In genomic region chr20:43975096-43975768, GRCh38 we compare ENCODE assay signal across 1 cellular context.
TF ChIP-seq lines count a peak whose summit lies in the region.

No MANE protein-coding gene starts in this region.

TF ChIP-seq in K562, 482 proteins besides CTCF, POLR2A, EP300 and RAD21 (continued from another document):
- TF ChIP-seq DEAF1 (CRISPR knock-in tag; IDR thresholded peaks at IDR 0.05) (no peak), SUPT5H (IDR thresholded peaks at IDR 0.05) (no peak), COPS2 (conservative IDR thresholded peaks at IDR 0.05) (no peak), ELF4 (CRISPR knock-in tag; IDR thresholded peaks at IDR 0.05) (no peak), ZSCAN32 (CRISPR knock-in tag; IDR thresholded peaks at IDR 0.05) (0 out of 2 replicates have a peak, but pooled peaks have one; percentile 51), ZNF197 (CRISPR knock-in tag; IDR thresholded peaks at IDR 0.05; ENCODE audit: low read depth) (peak; percentile 56; the same call in 1 of the 2 replicates), ATF3 (IDR thresholded peaks at IDR 0.05) (peak; percentile 92), ATF3 (CRISPR knock-in tag; conservative IDR thresholded peaks at IDR 0.05) (no peak), NUFIP1 (IDR thresholded peaks at IDR 0.05; ENCODE audit: partially characterized antibody) (no peak), ATF4 (CRISPR knock-in tag; IDR thresholded peaks at IDR 0.05) (peak; percentile 78), ZNF175 (CRISPR knock-in tag; IDR thresholded peaks at IDR 0.05; ENCODE audit: low read depth) (peak; percentile 76), NR0B1 (IDR thresholded peaks at IDR 0.05; ENCODE audit: partially characterized antibody) (no peak), TRIM24 (IDR thresholded peaks at IDR 0.05) (peak; percentile 54 to 77; a peak in 2 of 4 replicates), DACH1 (IDR thresholded peaks at IDR 0.05; ENCODE audit: partially characterized antibody) (no peak), HMG20A (CRISPR knock-in tag; conservative IDR thresholded peaks at IDR 0.05) (no peak), CHAMP1 (IDR thresholded peaks at IDR 0.05) (no peak), BRD9 (IDR thresholded peaks at IDR 0.05; ENCODE audit: low read depth, partially characterized antibody) (no peak), ZNF707 (CRISPR knock-in tag; conservative IDR thresholded peaks at IDR 0.05) (no peak), L3MBTL2 (IDR thresholded peaks at IDR 0.05) (peak; percentile 39; the same call in 1 of the 2 replicates), ZNF785 (CRISPR knock-in tag; IDR thresholded peaks at IDR 0.05) (no peak), JUN (IDR thresholded peaks at IDR 0.05; ENCODE audit: borderline replicate concordance, low read depth, low read length) (peak; percentile 72; the same call in 1 of the 2 replicates), JUN (CRISPR knock-in tag; IDR thresholded peaks at IDR 0.05; ENCODE audit: borderline replicate concordance) (no peak), ZBTB49 (CRISPR knock-in tag; IDR thresholded peaks at IDR 0.05; ENCODE audit: borderline replicate concordance) (no peak), ZNF589 (CRISPR knock-in tag; IDR thresholded peaks at IDR 0.05; ENCODE audit: low read depth) (peak; percentile 16; the same call in 1 of the 2 replicates), BCL6 (CRISPR knock-in tag; IDR thresholded peaks at IDR 0.05) (no peak), ILF3 (IDR thresholded peaks at IDR 0.05; ENCODE audit: borderline replicate concordance) (no peak), ZBTB43 (CRISPR knock-in tag; IDR thresholded peaks at IDR 0.05) (no peak), SMARCC2 (IDR thresholded peaks at IDR 0.05; ENCODE audit: low read depth) (no peak), ZNF146 (CRISPR knock-in tag; IDR thresholded peaks at IDR 0.05; ENCODE audit: unreplicated experiment) (no peak), CEBPG (CRISPR knock-in tag; IDR thresholded peaks at IDR 0.05) (peak; percentile 47; the same call in 1 of the 2 replicates), CEBPG (tag; conservative IDR thresholded peaks at IDR 0.05 in 1 of 2, IDR thresholded peaks at IDR 0.05 in 1 of 2) (peak; percentile 81 to 97)
